ENCODE assay signal across 1 cellular context in the genomic region with DNA sequence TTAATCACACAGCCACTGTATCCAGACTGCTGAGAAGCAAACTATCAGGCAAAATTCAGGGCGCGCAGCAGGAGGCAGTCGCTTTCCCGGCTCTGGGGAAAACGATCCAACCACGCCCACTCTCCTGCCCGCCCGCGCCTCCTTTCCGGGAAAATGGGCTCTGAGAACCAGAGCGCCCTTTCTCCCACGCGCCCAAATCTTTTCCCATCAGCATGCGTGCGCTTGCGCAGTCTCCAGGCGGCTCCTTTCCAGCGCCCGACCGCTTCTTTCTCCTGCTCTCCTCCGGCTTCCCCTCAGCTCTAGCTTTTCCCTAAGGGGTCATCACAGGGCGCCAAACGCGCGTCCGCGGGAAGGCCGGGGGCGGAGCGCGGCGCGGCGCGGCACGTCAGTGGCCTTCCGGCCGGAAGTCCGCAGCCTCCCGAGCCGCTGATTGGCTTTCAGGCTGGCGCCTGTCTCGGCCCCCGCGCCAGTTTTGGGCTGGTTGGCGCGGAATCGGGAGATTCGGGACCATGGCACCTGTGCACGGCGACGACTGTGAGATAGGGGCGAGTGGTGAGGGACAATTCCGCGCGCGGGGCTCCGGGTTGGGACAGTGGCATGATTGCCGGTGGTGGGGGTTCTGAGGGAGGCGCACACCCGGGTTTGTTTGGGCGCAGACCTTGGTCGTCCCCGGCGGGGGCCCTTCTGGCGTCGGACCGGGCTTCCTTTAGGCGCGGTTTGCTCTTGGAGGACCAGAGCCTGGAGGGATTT.
TF ChIP-seq lines count a peak whose summit lies in the region.

A gene with protein sequence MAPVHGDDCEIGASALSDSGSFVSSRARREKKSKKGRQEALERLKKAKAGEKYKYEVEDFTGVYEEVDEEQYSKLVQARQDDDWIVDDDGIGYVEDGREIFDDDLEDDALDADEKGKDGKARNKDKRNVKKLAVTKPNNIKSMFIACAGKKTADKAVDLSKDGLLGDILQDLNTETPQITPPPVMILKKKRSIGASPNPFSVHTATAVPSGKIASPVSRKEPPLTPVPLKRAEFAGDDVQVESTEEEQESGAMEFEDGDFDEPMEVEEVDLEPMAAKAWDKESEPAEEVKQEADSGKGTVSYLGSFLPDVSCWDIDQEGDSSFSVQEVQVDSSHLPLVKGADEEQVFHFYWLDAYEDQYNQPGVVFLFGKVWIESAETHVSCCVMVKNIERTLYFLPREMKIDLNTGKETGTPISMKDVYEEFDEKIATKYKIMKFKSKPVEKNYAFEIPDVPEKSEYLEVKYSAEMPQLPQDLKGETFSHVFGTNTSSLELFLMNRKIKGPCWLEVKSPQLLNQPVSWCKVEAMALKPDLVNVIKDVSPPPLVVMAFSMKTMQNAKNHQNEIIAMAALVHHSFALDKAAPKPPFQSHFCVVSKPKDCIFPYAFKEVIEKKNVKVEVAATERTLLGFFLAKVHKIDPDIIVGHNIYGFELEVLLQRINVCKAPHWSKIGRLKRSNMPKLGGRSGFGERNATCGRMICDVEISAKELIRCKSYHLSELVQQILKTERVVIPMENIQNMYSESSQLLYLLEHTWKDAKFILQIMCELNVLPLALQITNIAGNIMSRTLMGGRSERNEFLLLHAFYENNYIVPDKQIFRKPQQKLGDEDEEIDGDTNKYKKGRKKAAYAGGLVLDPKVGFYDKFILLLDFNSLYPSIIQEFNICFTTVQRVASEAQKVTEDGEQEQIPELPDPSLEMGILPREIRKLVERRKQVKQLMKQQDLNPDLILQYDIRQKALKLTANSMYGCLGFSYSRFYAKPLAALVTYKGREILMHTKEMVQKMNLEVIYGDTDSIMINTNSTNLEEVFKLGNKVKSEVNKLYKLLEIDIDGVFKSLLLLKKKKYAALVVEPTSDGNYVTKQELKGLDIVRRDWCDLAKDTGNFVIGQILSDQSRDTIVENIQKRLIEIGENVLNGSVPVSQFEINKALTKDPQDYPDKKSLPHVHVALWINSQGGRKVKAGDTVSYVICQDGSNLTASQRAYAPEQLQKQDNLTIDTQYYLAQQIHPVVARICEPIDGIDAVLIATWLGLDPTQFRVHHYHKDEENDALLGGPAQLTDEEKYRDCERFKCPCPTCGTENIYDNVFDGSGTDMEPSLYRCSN (N-terminal part only) (plus strand): TSS at position 466 of the 750 bp plus-strand sequence. CDS start 44 bp downstream, at position 510.

TF ChIP-seq in K562, 482 proteins besides CTCF, POLR2A, EP300 and RAD21 (continued from another document and continues in another):
- TF ChIP-seq, protein P1, sequence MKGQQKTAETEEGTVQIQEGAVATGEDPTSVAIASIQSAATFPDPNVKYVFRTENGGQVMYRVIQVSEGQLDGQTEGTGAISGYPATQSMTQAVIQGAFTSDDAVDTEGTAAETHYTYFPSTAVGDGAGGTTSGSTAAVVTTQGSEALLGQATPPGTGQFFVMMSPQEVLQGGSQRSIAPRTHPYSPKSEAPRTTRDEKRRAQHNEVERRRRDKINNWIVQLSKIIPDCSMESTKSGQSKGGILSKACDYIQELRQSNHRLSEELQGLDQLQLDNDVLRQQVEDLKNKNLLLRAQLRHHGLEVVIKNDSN (CRISPR knock-in tag; IDR thresholded peaks at IDR 0.05), result no peak
- TF ChIP-seq ZNF121 (CRISPR knock-in tag; conservative IDR thresholded peaks at IDR 0.05) (no peak), STAG1 (CRISPR knock-in tag; IDR thresholded peaks at IDR 0.05; ENCODE audit: borderline replicate concordance) (no peak), SUPT5H (IDR thresholded peaks at IDR 0.05) (peak; percentile 83), IFI16 (CRISPR knock-in tag; IDR thresholded peaks at IDR 0.05) (no peak), CREBBP (IDR thresholded peaks at IDR 0.05; ENCODE audit: low read depth, low read length) (no peak), ZNF134 (CRISPR knock-in tag; conservative IDR thresholded peaks at IDR 0.05) (no peak), ZBTB8A (IDR thresholded peaks at IDR 0.05; ENCODE audit: partially characterized antibody) (no peak), NR0B1 (IDR thresholded peaks at IDR 0.05; ENCODE audit: partially characterized antibody) (no peak), FOXO4 (CRISPR knock-in tag; IDR thresholded peaks at IDR 0.05) (no peak), TGIF2 (CRISPR knock-in tag; IDR thresholded peaks at IDR 0.05) (no peak), CHCHD3 (CRISPR knock-in tag; IDR thresholded peaks at IDR 0.05) (no peak), KDM5B (IDR thresholded peaks at IDR 0.05; ENCODE audit: insufficient replicate concordance, low read depth, low read length) (peak; percentile 67), HNRNPL (IDR thresholded peaks at IDR 0.05; ENCODE audit: low read depth, low read length) (no peak), GATA2 (CRISPR knock-in tag; IDR thresholded peaks at IDR 0.05) (peak; percentile 80), MAFK (IDR thresholded peaks at IDR 0.05; ENCODE audit: low read length) (no peak), ZFX (CRISPR knock-in tag; IDR thresholded peaks at IDR 0.05) (peak; percentile 66), ZNF175 (CRISPR knock-in tag; IDR thresholded peaks at IDR 0.05; ENCODE audit: low read depth) (no peak), ZNF76 (CRISPR knock-in tag; IDR thresholded peaks at IDR 0.05; ENCODE audit: borderline replicate concordance) (no peak), ZBTB33 (CRISPR knock-in tag; IDR thresholded peaks at IDR 0.05) (no peak), ATF1 (CRISPR knock-in tag; IDR thresholded peaks at IDR 0.05) (peak; percentile 86), ATF1 (tag; IDR thresholded peaks at IDR 0.05) (peak; percentile 99), TCF3 (CRISPR knock-in tag; IDR thresholded peaks at IDR 0.05) (0 out of 2 replicates have a peak, but pooled peaks have one; percentile 12)
- TF ChIP-seq, protein P2, sequence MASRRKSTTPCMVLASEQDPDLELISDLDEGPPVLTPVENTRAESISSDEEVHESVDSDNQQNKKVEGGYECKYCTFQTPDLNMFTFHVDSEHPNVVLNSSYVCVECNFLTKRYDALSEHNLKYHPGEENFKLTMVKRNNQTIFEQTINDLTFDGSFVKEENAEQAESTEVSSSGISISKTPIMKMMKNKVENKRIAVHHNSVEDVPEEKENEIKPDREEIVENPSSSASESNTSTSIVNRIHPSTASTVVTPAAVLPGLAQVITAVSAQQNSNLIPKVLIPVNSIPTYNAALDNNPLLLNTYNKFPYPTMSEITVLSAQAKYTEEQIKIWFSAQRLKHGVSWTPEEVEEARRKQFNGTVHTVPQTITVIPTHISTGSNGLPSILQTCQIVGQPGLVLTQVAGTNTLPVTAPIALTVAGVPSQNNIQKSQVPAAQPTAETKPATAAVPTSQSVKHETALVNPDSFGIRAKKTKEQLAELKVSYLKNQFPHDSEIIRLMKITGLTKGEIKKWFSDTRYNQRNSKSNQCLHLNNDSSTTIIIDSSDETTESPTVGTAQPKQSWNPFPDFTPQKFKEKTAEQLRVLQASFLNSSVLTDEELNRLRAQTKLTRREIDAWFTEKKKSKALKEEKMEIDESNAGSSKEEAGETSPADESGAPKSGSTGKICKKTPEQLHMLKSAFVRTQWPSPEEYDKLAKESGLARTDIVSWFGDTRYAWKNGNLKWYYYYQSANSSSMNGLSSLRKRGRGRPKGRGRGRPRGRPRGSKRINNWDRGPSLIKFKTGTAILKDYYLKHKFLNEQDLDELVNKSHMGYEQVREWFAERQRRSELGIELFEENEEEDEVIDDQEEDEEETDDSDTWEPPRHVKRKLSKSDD (conservative IDR thresholded peaks at IDR 0.05; ENCODE audit: low read length), result 0 out of 2 replicates have a peak, but pooled peaks have one; percentile 57
- TF ChIP-seq, protein P3, sequence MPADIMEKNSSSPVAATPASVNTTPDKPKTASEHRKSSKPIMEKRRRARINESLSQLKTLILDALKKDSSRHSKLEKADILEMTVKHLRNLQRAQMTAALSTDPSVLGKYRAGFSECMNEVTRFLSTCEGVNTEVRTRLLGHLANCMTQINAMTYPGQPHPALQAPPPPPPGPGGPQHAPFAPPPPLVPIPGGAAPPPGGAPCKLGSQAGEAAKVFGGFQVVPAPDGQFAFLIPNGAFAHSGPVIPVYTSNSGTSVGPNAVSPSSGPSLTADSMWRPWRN (IDR thresholded peaks at IDR 0.05; ENCODE audit: low read depth), result no peak
